In genomic region chr9:4305065-4305481, GRCh38 we compare ENCODE assay signal across 15 cellular contexts.
"Had no signal": no experiment of that assay in that cellular context is flagged by ENCODE, and none has a peak within 500 bp of the region (broad histone marks: within the 10 kb centered on the region; RNA-seq: fewer than 3 reads in every experiment).

No MANE protein-coding gene starts in this region.

- H3K27me3 ChIP-seq: brain microvascular endothelial cell, gastroesophageal sphincter, upper lobe of left lung had no signal

- H3K9me3 ChIP-seq: gastroesophageal sphincter, prostate gland, upper lobe of left lung had no signal

- H3K4me3 Mint-ChIP-seq: activated naive CD4-positive, alpha-beta T cell treated with anti-CD3 and anti-CD28 coated beads, Interleukin-2, amount 10 ng/mL, durations not matched to agents 7 days and 5 days; dendritic cell treated with granulocyte-macrophage colony-stimulating factor and Interleukin-4, amounts not matched to agents 40 ng/mL and 50 ng/mL, for 4 days; effector memory CD8-positive, alpha-beta T cell; naive thymus-derived CD8-positive, alpha-beta T cell had no signal

- H3K36me3 ChIP-seq: brain microvascular endothelial cell, gastroesophageal sphincter, prostate gland, upper lobe of left lung had no signal

- DNase-seq: activated naive CD4-positive, alpha-beta T cell treated with anti-CD3 and anti-CD28 coated beads, Interleukin-2, amount 10 ng/mL, durations not matched to agents 7 days and 5 days; amygdala; brain microvascular endothelial cell; effector memory CD8-positive, alpha-beta T cell; naive thymus-derived CD8-positive, alpha-beta T cell; nucleus accumbens; stimulated activated CD4-positive, alpha-beta T cell treated with anti-CD3 and anti-CD28 coated beads, Interleukin-2, amount 100 ng/mL, for 24 hours; stimulated activated naive CD4-positive, alpha-beta T cell; upper lobe of left lung had no signal

- H3K4me3 ChIP-seq: gastroesophageal sphincter, prostate gland, upper lobe of left lung had no signal

- H3K4me1 ChIP-seq: prostate gland had no signal

- H3K27ac ChIP-seq: brain microvascular endothelial cell, epithelial cell of prostate, gastroesophageal sphincter, prostate gland, upper lobe of left lung had no signal

- H3K36me3 Mint-ChIP-seq: activated naive CD4-positive, alpha-beta T cell treated with anti-CD3 and anti-CD28 coated beads, Interleukin-2, amount 10 ng/mL, durations not matched to agents 7 days and 5 days; naive thymus-derived CD8-positive, alpha-beta T cell had no signal

- ATAC-seq: effector memory CD8-positive, alpha-beta T cell; gastroesophageal sphincter; naive thymus-derived CD8-positive, alpha-beta T cell; sciatic nerve had no signal

- H3K27ac Mint-ChIP-seq: activated naive CD4-positive, alpha-beta T cell treated with anti-CD3 and anti-CD28 coated beads, Interleukin-2, amount 10 ng/mL, durations not matched to agents 7 days and 5 days; dendritic cell treated with granulocyte-macrophage colony-stimulating factor and Interleukin-4, amounts not matched to agents 40 ng/mL and 50 ng/mL, for 4 days; effector memory CD8-positive, alpha-beta T cell; naive thymus-derived CD8-positive, alpha-beta T cell had no signal

- H3K9me3 Mint-ChIP-seq: activated naive CD4-positive, alpha-beta T cell treated with anti-CD3 and anti-CD28 coated beads, Interleukin-2, amount 10 ng/mL, durations not matched to agents 7 days and 5 days; activated T-helper 2 cell treated with anti-CD3 and anti-CD28 coated beads, Interferon-gamma antibody, Interleukin-2, Interleukin-4, amounts not matched to agents 10 μg/mL and 5 μg/mL and 100 μg/mL, durations not matched to agents 14 hours and 24 hours and 36 hours; dendritic cell treated with granulocyte-macrophage colony-stimulating factor and Interleukin-4, amounts not matched to agents 40 ng/mL and 50 ng/mL, for 4 days; effector memory CD8-positive, alpha-beta T cell; naive thymus-derived CD8-positive, alpha-beta T cell had no signal
